In genomic region chr1:231800071-231800470, GRCh38 we compare ENCODE assay signal across 12 cellular contexts.
A peak's percentile ranks its signal among the peaks of the same experiment; 100 is the strongest.
DNase-seq lines count a peak whose midpoint lies in the region; ATAC-seq and TF ChIP-seq lines count a peak whose summit lies in the region.
"Had no signal": no experiment of that assay in that cellular context is flagged by ENCODE, and none has a peak within 500 bp of the region (broad histone marks: within the 10 kb centered on the region; RNA-seq: fewer than 3 reads in every experiment).

No MANE protein-coding gene starts in this region.

- no peaks in the 10 kb centered on the region for H3K27me3 ChIP-seq in colonic mucosa

- no peak overlapping the region for H3K9ac ChIP-seq in colonic mucosa (ENCODE audit: low read depth in 2 of 2, low read length in 2 of 2)

- H3K27ac ChIP-seq in RWPE1 (no peak overlapping the region), colonic mucosa (no peak overlapping the region)

- no peak for DNase-seq in activated CD8-positive, alpha-beta T cell treated with anti-CD3 and anti-CD28 coated beads, Interleukin-2, amount 10 ng/mL, durations not matched to agents 7 days and 5 days
- no peak for DNase-seq in activated CD8-positive, alpha-beta T cell treated with anti-CD3 and anti-CD28 coated beads for 36 hours
- DNase-seq in RWPE1 (ENCODE audit: low spot score) (peak; percentile 20), fibroblast of pulmonary artery (ENCODE audit: low read depth) (peak; percentile 60), renal cortical epithelial cell (ENCODE audit: low read depth) (peak; percentile 30), SIG-M5 (lab: John Stamatoyannopoulos, UW) (no peak), colonic mucosa (no peak), Ammon's horn (ENCODE audit: low spot score) (no peak)
- DNase-seq: foreskin melanocyte; NCI-H1436 treated with DMSO at 0.1 percent for 48 hours; NK-92 treated with Interleukin-12 subunit alpha and Interleukin-12 subunit beta, amount 100 ng/mL, for 24 hours had no signal

- H3K9me3 ChIP-seq in colonic mucosa: no peaks in the 10 kb centered on the region

- H3K4me3 Mint-ChIP-seq in activated CD8-positive, alpha-beta T cell treated with anti-CD3 and anti-CD28 coated beads, Interleukin-2, amount 10 ng/mL, durations not matched to agents 7 days and 5 days: no peak overlapping the region
- H3K4me3 Mint-ChIP-seq in activated CD8-positive, alpha-beta T cell treated with anti-CD3 and anti-CD28 coated beads for 36 hours: no peak overlapping the region
- H3K4me3 Mint-ChIP-seq: neural crest cell had no signal

- H3K9me3 Mint-ChIP-seq in activated CD8-positive, alpha-beta T cell treated with anti-CD3 and anti-CD28 coated beads, Interleukin-2, amount 10 ng/mL, durations not matched to agents 7 days and 5 days (ENCODE audit: insufficient read depth): peaks cover 5% of the 10 kb centered on the region
- peaks cover 3% of the 10 kb centered on the region for H3K9me3 Mint-ChIP-seq in activated CD8-positive, alpha-beta T cell treated with anti-CD3 and anti-CD28 coated beads for 36 hours

- CTCF ChIA-PET in activated CD8-positive, alpha-beta T cell treated with anti-CD3 and anti-CD28 coated beads, Interleukin-2, amount 10 ng/mL, durations not matched to agents 7 days and 5 days (lab: Charles Lee): interaction anchor here (1.8 kb wide), 1 partner anchor 43 kb away, joined by 4 read pairs; no protein-coding TSS in a partner anchor
- CTCF ChIA-PET in activated CD8-positive, alpha-beta T cell treated with anti-CD3 and anti-CD28 coated beads for 36 hours (lab: Charles Lee): interaction anchor here (0.6 kb wide), 1 partner anchor 440 kb away, joined by 3 read pairs; no protein-coding TSS in a partner anchor
- CTCF ChIA-PET in RWPE1 (lab: Yijun Ruan, JAX): interaction anchor here (0.5 to 0.7 kb wide), 2 partner anchors 354 to 738 kb away, joined by 3 to 6 read pairs; no protein-coding TSS in a partner anchor

- ATAC-seq in activated CD8-positive, alpha-beta T cell treated with anti-CD3 and anti-CD28 coated beads, Interleukin-2, amount 10 ng/mL, durations not matched to agents 7 days and 5 days: no peak
- ATAC-seq in activated CD8-positive, alpha-beta T cell treated with anti-CD3 and anti-CD28 coated beads for 36 hours: no peak

- POLR2A ChIA-PET in activated CD8-positive, alpha-beta T cell treated with anti-CD3 and anti-CD28 coated beads, Interleukin-2, amount 10 ng/mL, durations not matched to agents 7 days and 5 days (lab: Charles Lee): no interaction called here
- POLR2A ChIA-PET in activated CD8-positive, alpha-beta T cell treated with anti-CD3 and anti-CD28 coated beads for 36 hours (lab: Charles Lee): interaction anchor here (0.6 kb wide), 1 partner anchor 242 kb away, joined by 5 read pairs; no protein-coding TSS in a partner anchor
- POLR2A ChIA-PET in RWPE1 (lab: Yijun Ruan, JAX; ENCODE audit: low non-redundant PET): no interaction called here

- no peaks in the 10 kb centered on the region for H3K36me3 ChIP-seq in colonic mucosa

- intact Hi-C loops in activated CD8-positive, alpha-beta T cell treated with anti-CD3 and anti-CD28 coated beads for 36 hours (cut with micrococcal nuclease): no loop called here
- intact Hi-C loops in colonic mucosa (cut with DNase I): no loop called here

- H3K27me3 Mint-ChIP-seq in activated CD8-positive, alpha-beta T cell treated with anti-CD3 and anti-CD28 coated beads, Interleukin-2, amount 10 ng/mL, durations not matched to agents 7 days and 5 days (ENCODE audit: low read depth): no peaks in the 10 kb centered on the region
- H3K27me3 Mint-ChIP-seq in activated CD8-positive, alpha-beta T cell treated with anti-CD3 and anti-CD28 coated beads for 36 hours: no peaks in the 10 kb centered on the region

- no peaks in the 10 kb centered on the region for H3K4me1 Mint-ChIP-seq in activated CD8-positive, alpha-beta T cell treated with anti-CD3 and anti-CD28 coated beads, Interleukin-2, amount 10 ng/mL, durations not matched to agents 7 days and 5 days (ENCODE audit: low read depth)
- H3K4me1 Mint-ChIP-seq in activated CD8-positive, alpha-beta T cell treated with anti-CD3 and anti-CD28 coated beads for 36 hours (ENCODE audit: low read depth): no peaks in the 10 kb centered on the region

- H3K27ac Mint-ChIP-seq in activated CD8-positive, alpha-beta T cell treated with anti-CD3 and anti-CD28 coated beads, Interleukin-2, amount 10 ng/mL, durations not matched to agents 7 days and 5 days: peak overlapping the region; percentile 21
- no peak overlapping the region for H3K27ac Mint-ChIP-seq in activated CD8-positive, alpha-beta T cell treated with anti-CD3 and anti-CD28 coated beads for 36 hours

- H3K4me3 ChIP-seq in fibroblast of pulmonary artery (replicated peaks; ENCODE audit: low read depth, low read length): no peak overlapping the region
- H3K4me3 ChIP-seq in colonic mucosa: no peak overlapping the region

- peaks cover 19% of the 10 kb centered on the region for H3K36me3 Mint-ChIP-seq in activated CD8-positive, alpha-beta T cell treated with anti-CD3 and anti-CD28 coated beads, Interleukin-2, amount 10 ng/mL, durations not matched to agents 7 days and 5 days (ENCODE audit: low read depth)
- peaks cover 7% of the 10 kb centered on the region for H3K36me3 Mint-ChIP-seq in activated CD8-positive, alpha-beta T cell treated with anti-CD3 and anti-CD28 coated beads for 36 hours (ENCODE audit: low read depth)

- TF ChIP-seq CTCF in activated CD8-positive, alpha-beta T cell treated with anti-CD3 and anti-CD28 coated beads for 36 hours (IDR thresholded peaks at IDR 0.05): no peak
- no peak for TF ChIP-seq CTCF in RWPE1 (conservative IDR thresholded peaks at IDR 0.05; ENCODE audit: low read depth)
- TF ChIP-seq CTCF in fibroblast of pulmonary artery (IDR thresholded peaks at IDR 0.05; ENCODE audit: low read length, missing control alignments): no peak
- TF ChIP-seq CTCF in colonic mucosa (IDR thresholded peaks at IDR 0.05): no peak

- H3K4me1 ChIP-seq in colonic mucosa: no peaks in the 10 kb centered on the region

Comparison
In these comparisons a context has a peak if more than half of its experiments do, and no peak if none do; other contexts are left out.
1. DNase-seq: peak in RWPE1 (single experiment), fibroblast of pulmonary artery (single experiment) and renal cortical epithelial cell (single experiment); none in activated CD8-positive, alpha-beta T cell treated with anti-CD3 and anti-CD28 coated beads, Interleukin-2, amount 10 ng/mL, durations not matched to agents 7 days and 5 days (single experiment), activated CD8-positive, alpha-beta T cell treated with anti-CD3 and anti-CD28 coated beads for 36 hours (single experiment), SIG-M5 (single experiment), colonic mucosa (single experiment) and Ammon's horn (single experiment).